Comparison of ENCODE assay signal across 28 cellular contexts in the genomic region with DNA sequence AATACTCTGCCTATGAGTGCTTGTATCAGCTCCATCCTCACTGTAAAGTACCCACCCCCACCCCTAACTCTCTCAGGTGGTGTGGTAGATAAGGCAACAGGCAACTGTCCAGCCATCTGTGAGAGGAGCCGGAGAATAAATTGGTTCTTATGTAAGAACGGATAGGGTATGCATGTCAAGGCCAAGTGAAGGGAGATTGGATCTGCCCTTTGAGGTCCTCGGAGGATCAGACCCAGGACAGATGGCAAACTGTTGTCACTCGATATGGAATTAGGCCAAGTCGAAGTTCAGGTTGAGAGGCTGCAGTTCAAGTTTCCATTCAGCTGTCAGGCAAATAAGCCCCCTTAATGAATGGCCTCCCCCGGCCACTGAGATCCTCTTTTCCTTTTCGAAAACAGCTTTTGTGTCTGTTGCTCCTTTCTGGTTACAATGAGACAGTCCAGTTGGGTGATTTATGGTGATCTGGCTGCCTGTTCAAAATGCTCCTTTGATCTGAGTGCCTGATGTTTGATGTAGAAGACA.
DNase-seq lines count a peak whose midpoint lies in the region; ATAC-seq, FAIRE-seq and TF ChIP-seq lines count a peak whose summit lies in the region.
"Had no signal": no experiment of that assay in that cellular context is flagged by ENCODE, and none has a peak within 500 bp of the region (broad histone marks: within the 10 kb centered on the region; RNA-seq: fewer than 3 reads in every experiment).

No MANE protein-coding gene starts in this region.

- H3K9me3 Mint-ChIP-seq in Calu3 (ENCODE audit: low read depth, unreplicated experiment) = no peaks in the 10 kb centered on the region

- POLR2A ChIA-PET in K562 (lab: Yijun Ruan, JAX) = interaction anchor here (0.7 to 1.0 kb wide), 6 partner anchors 14 to 120 kb away, joined by 3 read pairs; no protein-coding TSS in a partner anchor

- no peaks in the 10 kb centered on the region for H3K9me1 ChIP-seq in K562 (ENCODE audit: control insufficient read depth, insufficient read depth, low read length)

- H2AFZ ChIP-seq in K562 (ENCODE audit: low read depth, low read length) = no peak overlapping the region

- DNase-seq in NCI-H526 (lab: John Stamatoyannopoulos, UW) (peak; percentile 8 to 38), NCI-H526 treated with DMSO at 0.1 percent for 48 hours (lab: John Stamatoyannopoulos, UW) (no peak), NCI-H82 treated with DMSO at 0.1 percent for 48 hours (lab: John Stamatoyannopoulos, UW; ENCODE audit: unreplicated experiment) (peak; percentile 92), K562 (ENCODE audit: extremely low read depth in 1 of 4, low spot score in 3 of 4) (peak; percentile 91 to 94 (median 92)), cerebellar cortex (ENCODE audit: low spot score) (no peak), Calu3 (no peak), NCI-H2227 (lab: John Stamatoyannopoulos, UW; ENCODE audit: unreplicated experiment) (no peak)
- DNase-seq: activated CD4-positive, alpha-beta T cell treated with anti-CD3 and anti-CD28 coated beads, Interleukin-2, amount 10 ng/mL, durations not matched to agents 24 days and 14 days; activated CD8-positive, alpha-beta memory T cell treated with anti-CD3 and anti-CD28 coated beads for 24 hours; activated effector memory CD4-positive, alpha-beta T cell treated with Interleukin-2 at 50 U/mL for 16 hours; anterior cingulate cortex; CD4-positive, alpha-beta T cell; H7; Karpas-422; left lung; NCI-H2029 treated with DMSO at 0.1 percent for 48 hours; Peyer's patch; SHP77; stimulated activated naive CD4-positive, alpha-beta T cell; upper lobe of left lung had no signal

- peaks cover 6 to 39% of the 10 kb centered on the region in 2 experiments; a peak in 4 of 5 replicates for H3K4me1 ChIP-seq in K562 (replicated peaks in 1 of 2; ENCODE audit: control insufficient read depth in 2 of 2, insufficient read depth in 2 of 2, low read length in 2 of 2)
- H3K4me1 ChIP-seq: breast epithelium, left lung, Peyer's patch, upper lobe of left lung had no signal

- H3K4me2 ChIP-seq in K562 (ENCODE audit: insufficient read depth, low read length) = peak overlapping the region; percentile 74

- H3K4me3 Mint-ChIP-seq in Calu3 (ENCODE audit: low read depth, unreplicated experiment) = no peak overlapping the region
- H3K4me3 Mint-ChIP-seq: activated CD4-positive, alpha-beta T cell treated with anti-CD3 and anti-CD28 coated beads, Interleukin-2, amount 10 ng/mL, durations not matched to agents 24 days and 14 days; CD4-positive, alpha-beta T cell; memory B cell; WTC11 had no signal

- no peaks in the 10 kb centered on the region for H4K20me1 ChIP-seq in K562 (replicated peaks; ENCODE audit: control insufficient read depth, insufficient read depth, low read length)

- H3K36me3 ChIP-seq in K562 (ENCODE audit: control insufficient read depth, insufficient read depth, low read length) = no peaks in the 10 kb centered on the region; the same call in 2 of the 3 replicates
- H3K36me3 ChIP-seq: breast epithelium, left lung, Peyer's patch, upper lobe of left lung had no signal

- peak overlapping the region; percentile 73 for H3K27ac ChIP-seq in K562 (ENCODE audit: extremely low read depth, low read depth, low read length)
- H3K27ac ChIP-seq: breast epithelium, HL-60, left lung, Peyer's patch, upper lobe of left lung had no signal

- H3K36me3 Mint-ChIP-seq in Calu3 (ENCODE audit: insufficient read depth, unreplicated experiment) = no peaks in the 10 kb centered on the region

- H3K27me3 ChIP-seq in K562 (ENCODE audit: control insufficient read depth in 2 of 2, insufficient read depth in 2 of 2, low read length in 2 of 2) = no peaks in the 10 kb centered on the region
- H3K27me3 ChIP-seq: breast epithelium, left lung, Peyer's patch, upper lobe of left lung had no signal

- no peak for TF ChIP-seq RAD21 in K562 (CRISPR knock-in tag; conservative IDR thresholded peaks at IDR 0.05 in 1 of 2, IDR thresholded peaks at IDR 0.05 in 1 of 2)

- no peak overlapping the region for H3K27ac Mint-ChIP-seq in Calu3 (ENCODE audit: unreplicated experiment)
- H3K27ac Mint-ChIP-seq: activated CD4-positive, alpha-beta T cell treated with anti-CD3 and anti-CD28 coated beads, Interleukin-2, amount 10 ng/mL, durations not matched to agents 24 days and 14 days; activated naive CD4-positive, alpha-beta T cell treated with anti-CD3 and anti-CD28 coated beads, Interleukin-2, amount 50 U/mL, for 72 hours; CD4-positive, alpha-beta T cell; memory B cell; WTC11 had no signal

- no peaks in the 10 kb centered on the region for H3K27me3 Mint-ChIP-seq in Calu3 (ENCODE audit: unreplicated experiment)
- H3K27me3 Mint-ChIP-seq: activated CD4-positive, alpha-beta T cell treated with anti-CD3 and anti-CD28 coated beads, Interleukin-2, amount 10 ng/mL, durations not matched to agents 24 days and 14 days; CD4-positive, alpha-beta T cell; memory B cell had no signal

- no peak; a peak in 1 of 6 replicates for TF ChIP-seq CTCF in K562 (IDR thresholded peaks at IDR 0.05 in 2 of 3, conservative IDR thresholded peaks at IDR 0.05 in 1 of 3; ENCODE audit: insufficient read depth in 2 of 3, low read depth in 1 of 3, low read length in 3 of 3)
- TF ChIP-seq CTCF in Calu3 (IDR thresholded peaks at IDR 0.05; ENCODE audit: unreplicated experiment) = no peak

- WGBS in K562 (ENCODE audit: insufficient coverage, low coverage, missing lambda C conversion rate) = under 1% methylated on average over 7 of the region's 7 CpGs

- peak; percentile 100 for FAIRE-seq in K562 (lab: Jason Lieb, UNC)
- FAIRE-seq: GM18507, islet of Langerhans had no signal

- BruUV-seq in K562 (replicated peaks; lab: Mats Ljungman, UMichigan) = no TSS peak
- BruUV-seq in Calu3 (replicated peaks; lab: Mats Ljungman, UMichigan) = no TSS peak

- peak; percentile 96 for TF ChIP-seq EP300 in K562 (IDR thresholded peaks at IDR 0.05; ENCODE audit: low read length)

- intact Hi-C loops in K562 (cut with micrococcal nuclease) (loop anchor here (2.0 kb wide), 1 partner anchor 115 kb away; no protein-coding TSS in a partner anchor), Calu3 (cut with micrococcal nuclease; ENCODE audit: unreplicated experiment) (no loop called here)

- CTCF ChIA-PET in K562 (lab: Yijun Ruan, JAX; ENCODE audit: low intra/inter-chr PET ratio) = no interaction called here
- CTCF ChIA-PET in Calu3 (lab: Charles Lee) = interaction anchor here (0.7 kb wide), 1 partner anchor 14 kb away, joined by 3 read pairs; no protein-coding TSS in a partner anchor

- no peak overlapping the region for H3K4me3 ChIP-seq in K562
- H3K4me3 ChIP-seq: breast epithelium, left lung, Peyer's patch, upper lobe of left lung had no signal

- ATAC-seq in K562 (peak; percentile 89), GM21619 (IDR thresholded peaks at IDR 0.05; ENCODE audit: unreplicated experiment) (no peak)
- ATAC-seq: activated naive CD4-positive, alpha-beta T cell treated with anti-CD3 and anti-CD28 coated beads, Interleukin-2, amount 50 U/mL, for 72 hours; left lung; WTC11 had no signal

- peak overlapping the region in 1 of 2 experiments; percentile 27; a peak in 2 of 4 replicates for H3K9ac ChIP-seq in K562 (ENCODE audit: insufficient read depth in 1 of 2, low read depth in 2 of 2, low read length in 2 of 2)

- in situ Hi-C loops in K562 (cut with MboI) = no loop called here

- no peaks in the 10 kb centered on the region; the same call in 1 of the 3 replicates for H3K79me2 ChIP-seq in K562 (ENCODE audit: control insufficient read depth, insufficient read depth, low read length)

- peaks cover 10% of the 10 kb centered on the region for H3K4me1 Mint-ChIP-seq in Calu3 (ENCODE audit: low read depth, unreplicated experiment)
- H3K4me1 Mint-ChIP-seq: activated CD4-positive, alpha-beta T cell treated with anti-CD3 and anti-CD28 coated beads, Interleukin-2, amount 10 ng/mL, durations not matched to agents 24 days and 14 days; memory B cell; WTC11 had no signal

- peaks cover 11% of the 10 kb centered on the region for H3K9me3 ChIP-seq in K562 (replicated peaks; ENCODE audit: control insufficient read depth, insufficient read depth, low read depth, low read length)
- H3K9me3 ChIP-seq: Peyer's patch had no signal

- no peak for TF ChIP-seq POLR2A in K562 (conservative IDR thresholded peaks at IDR 0.05)

TF ChIP-seq in K562, 482 proteins besides CTCF, POLR2A, EP300 and RAD21 (continues in another document):
- TF ChIP-seq, protein P1, sequence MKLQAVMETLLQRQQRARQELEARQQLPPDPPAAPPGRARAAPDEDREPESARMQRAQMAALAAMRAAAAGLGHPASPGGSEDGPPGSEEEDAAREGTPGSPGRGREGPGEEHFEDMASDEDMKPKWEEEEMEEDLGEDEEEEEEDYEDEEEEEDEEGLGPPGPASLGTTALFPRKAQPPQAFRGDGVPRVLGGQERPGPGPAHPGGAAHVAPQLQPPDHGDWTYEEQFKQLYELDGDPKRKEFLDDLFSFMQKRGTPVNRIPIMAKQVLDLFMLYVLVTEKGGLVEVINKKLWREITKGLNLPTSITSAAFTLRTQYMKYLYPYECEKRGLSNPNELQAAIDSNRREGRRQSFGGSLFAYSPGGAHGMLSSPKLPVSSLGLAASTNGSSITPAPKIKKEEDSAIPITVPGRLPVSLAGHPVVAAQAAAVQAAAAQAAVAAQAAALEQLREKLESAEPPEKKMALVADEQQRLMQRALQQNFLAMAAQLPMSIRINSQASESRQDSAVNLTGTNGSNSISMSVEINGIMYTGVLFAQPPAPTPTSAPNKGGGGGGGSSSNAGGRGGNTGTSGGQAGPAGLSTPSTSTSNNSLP (IDR thresholded peaks at IDR 0.05; ENCODE audit: borderline replicate concordance, low read depth, low read length) = peak; percentile 43; the same call in 1 of the 2 replicates
- TF ChIP-seq, protein P2, sequence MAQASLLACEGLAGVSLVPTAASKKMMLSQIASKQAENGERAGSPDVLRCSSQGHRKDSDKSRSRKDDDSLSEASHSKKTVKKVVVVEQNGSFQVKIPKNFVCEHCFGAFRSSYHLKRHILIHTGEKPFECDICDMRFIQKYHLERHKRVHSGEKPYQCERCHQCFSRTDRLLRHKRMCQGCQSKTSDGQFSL (CRISPR knock-in tag; IDR thresholded peaks at IDR 0.05) = 0 out of 2 replicates have a peak, but pooled peaks have one; percentile 44
- TF ChIP-seq, protein P2 (tag; IDR thresholded peaks at IDR 0.05) = peak in 1 of 2 experiments; percentile 49; a peak in 1 of 4 replicates
- TF ChIP-seq SMC3 (conservative IDR thresholded peaks at IDR 0.05; ENCODE audit: insufficient read depth, low read depth, low read length) = no peak
- no peak for TF ChIP-seq ZNF79 (CRISPR knock-in tag; IDR thresholded peaks at IDR 0.05; ENCODE audit: low read depth)
- TF ChIP-seq ZNF785 (CRISPR knock-in tag; IDR thresholded peaks at IDR 0.05) = no peak
- TF ChIP-seq, protein P3, sequence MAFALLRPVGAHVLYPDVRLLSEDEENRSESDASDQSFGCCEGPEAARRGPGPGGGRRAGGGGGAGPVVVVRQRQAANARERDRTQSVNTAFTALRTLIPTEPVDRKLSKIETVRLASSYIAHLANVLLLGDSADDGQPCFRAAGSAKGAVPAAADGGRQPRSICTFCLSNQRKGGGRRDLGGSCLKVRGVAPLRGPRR (CRISPR knock-in tag; IDR thresholded peaks at IDR 0.05) = no peak

Comparison
In these comparisons a context has a peak if more than half of its experiments do, and no peak if none do; other contexts are left out.
1. DNase-seq: peak in NCI-H526 (2 of 2), NCI-H82 treated with DMSO at 0.1 percent for 48 hours (single experiment) and K562 (4 of 4); none in NCI-H526 treated with DMSO at 0.1 percent for 48 hours (single experiment), cerebellar cortex (single experiment), Calu3 (single experiment) and NCI-H2227 (single experiment).